Comparison of ENCODE assay signal across 17 cellular contexts in genomic region chr19:5026706-5027273, GRCh38. TPM values are rescaled to one million over a fixed set of nuclear protein-coding genes. Genes with fewer than 3 reads are reported as not detected.
A peak's percentile ranks its signal among the peaks of the same experiment; 100 is the strongest.
DNase-seq lines count a peak whose midpoint lies in the region; ATAC-seq and TF ChIP-seq lines count a peak whose summit lies in the region.
"Had no signal": no experiment of that assay in that cellular context is flagged by ENCODE, and none has a peak within 500 bp of the region (broad histone marks: within the 10 kb centered on the region; RNA-seq: fewer than 3 reads in every experiment).

No MANE protein-coding gene starts in this region.

- no peaks in the 10 kb centered on the region for H3K9me2 ChIP-seq in HCT116 (ENCODE audit: insufficient read depth)

- RAD21 ChIA-PET in HCT116 (lab: Charles Lee; ENCODE audit: low non-redundant PET in 1 of 2, low total read pairs in 2 of 2, uncharacterized antibody in 2 of 2, unreplicated experiment in 2 of 2) = no interaction called here

- in situ Hi-C loops in brain microvascular endothelial cell (cut with HindIII; ENCODE audit: low pct_ligation_motif_present, low sequenced_read_pairs) (no loop called here), G401 (cut with HindIII; ENCODE audit: low sequenced_read_pairs) (no loop called here)

- no peak for TF ChIP-seq POLR2A in HCT116 (IDR thresholded peaks at IDR 0.05; ENCODE audit: borderline replicate concordance, extremely low read depth, insufficient read depth, insufficient read length)

- intact Hi-C loops in A673 (cut with micrococcal nuclease; ENCODE audit: unreplicated experiment) (no loop called here), HCT116 (cut with micrococcal nuclease) (no loop called here)

- H3K9ac ChIP-seq in HCT116 (ENCODE audit: low read length) = no peak overlapping the region

- no peak overlapping the region for H3K4me3 Mint-ChIP-seq in T-helper 2 cell treated with Interferon-gamma antibody and Interleukin-4, amounts not matched to agents 5 μg/mL and 100 μg/mL, for 36 hours
- H3K4me3 Mint-ChIP-seq: immature natural killer cell; natural killer cell treated with Interleukin-12 subunit alpha and Interleukin-12 subunit beta and Interleukin-15 and Interleukin-18, amount 100 ng/mL, for 72 hours; T-helper 17 cell had no signal

- no peak for TF ChIP-seq RAD21 in HCT116 (IDR thresholded peaks at IDR 0.05; ENCODE audit: low read depth)

- no TSS peak for BruUV-seq in A673 (replicated peaks; lab: Mats Ljungman, UMichigan)
- no TSS peak for BruUV-seq in HCT116 (replicated peaks; lab: Mats Ljungman, UMichigan)

- H4K20me1 ChIP-seq in HCT116 (ENCODE audit: insufficient read depth) = no peaks in the 10 kb centered on the region

- H3K27me3 ChIP-seq in A673 (replicated peaks; ENCODE audit: insufficient read depth, low read depth, low read length, poor library complexity) = no peaks in the 10 kb centered on the region
- H3K27me3 ChIP-seq in HCT116 (ENCODE audit: insufficient read depth, low read length) = no peaks in the 10 kb centered on the region
- H3K27me3 ChIP-seq in brain microvascular endothelial cell (replicated peaks) = no peaks in the 10 kb centered on the region
- H3K27me3 ChIP-seq: adrenal gland had no signal

- peaks cover 2% of the 10 kb centered on the region for H3K4me1 Mint-ChIP-seq in T-helper 2 cell treated with Interferon-gamma antibody and Interleukin-4, amounts not matched to agents 5 μg/mL and 100 μg/mL, for 36 hours (ENCODE audit: low read depth)

- H2AFZ ChIP-seq in HCT116 (ENCODE audit: low read depth, low read length, poor library complexity, severe bottlenecking) = no peak overlapping the region

- DNase-seq in A673 (ENCODE audit: low spot score) (no peak), HCT116 (ENCODE audit: low read depth, low spot score) (no peak), brain microvascular endothelial cell (no peak), left lobe of liver (ENCODE audit: low spot score) (peak; percentile 43), G401 (ENCODE audit: low spot score) (no peak)
- no peak for DNase-seq in T-helper 2 cell treated with Interferon-gamma antibody and Interleukin-4, amounts not matched to agents 5 μg/mL and 100 μg/mL, for 36 hours (ENCODE audit: low spot score)
- DNase-seq: adrenal gland, HCEC 1CT, immature natural killer cell, NCI-H1092, retina, T-helper 17 cell had no signal

- no peaks in the 10 kb centered on the region for H3K9me3 ChIP-seq in A673 (ENCODE audit: low read depth, low read length, poor library complexity, severe bottlenecking)
- no peaks in the 10 kb centered on the region for H3K9me3 ChIP-seq in HCT116 (ENCODE audit: control insufficient read depth in 1 of 2, insufficient read depth in 1 of 2, low read depth in 1 of 2, low read length in 2 of 2)
- H3K9me3 ChIP-seq: adrenal gland had no signal

- H3K27ac ChIP-seq in A673 (ENCODE audit: low read depth, low read length, poor library complexity, severe bottlenecking) = no peak overlapping the region
- no peak overlapping the region for H3K27ac ChIP-seq in HCT116 (ENCODE audit: low read depth, low read length)
- no peak overlapping the region for H3K27ac ChIP-seq in brain microvascular endothelial cell
- H3K27ac ChIP-seq: adrenal gland had no signal

- H3K9me3 Mint-ChIP-seq in T-helper 2 cell treated with Interferon-gamma antibody and Interleukin-4, amounts not matched to agents 5 μg/mL and 100 μg/mL, for 36 hours = no peaks in the 10 kb centered on the region
- H3K9me3 Mint-ChIP-seq: activated T-helper 2 cell treated with anti-CD3 and anti-CD28 coated beads, Interferon-gamma antibody, Interleukin-2, Interleukin-4, amounts not matched to agents 10 μg/mL and 5 μg/mL and 100 μg/mL, durations not matched to agents 14 hours and 24 hours and 36 hours; natural killer cell treated with Interleukin-12 subunit alpha and Interleukin-12 subunit beta and Interleukin-15 and Interleukin-18, amount 100 ng/mL, for 72 hours had no signal

- H3K79me2 ChIP-seq in HCT116 (ENCODE audit: insufficient read depth, low read length) = peaks cover 17% of the 10 kb centered on the region; the same call in 1 of the 2 replicates

- CTCF ChIA-PET in A673 (lab: Charles Lee) = interaction anchor here (0.6 to 1.3 kb wide), 2 partner anchors 25 to 160 kb away, joined by 3 to 4 read pairs; partner anchors contain the start of gene PLIN3
- CTCF ChIA-PET in HCT116 (lab: Charles Lee) = interaction anchor here (1.2 to 3.4 kb wide), 4 partner anchors 11 to 217 kb away, joined by 3 to 13 read pairs (median 4); no protein-coding TSS in a partner anchor

- H3K36me3 ChIP-seq in A673 (ENCODE audit: insufficient read depth, low read length, poor library complexity, severe bottlenecking) (no peaks in the 10 kb centered on the region), HCT116 (ENCODE audit: control insufficient read depth in 1 of 2, insufficient read depth in 2 of 2, low read length in 2 of 2) (no peaks in the 10 kb centered on the region), brain microvascular endothelial cell (replicated peaks) (no peaks in the 10 kb centered on the region)
- H3K36me3 ChIP-seq: adrenal gland had no signal

- no peak overlapping the region for H3K4me2 ChIP-seq in HCT116 (ENCODE audit: low read length)

- H3K36me3 Mint-ChIP-seq in T-helper 2 cell treated with Interferon-gamma antibody and Interleukin-4, amounts not matched to agents 5 μg/mL and 100 μg/mL, for 36 hours (ENCODE audit: low read depth) = no peaks in the 10 kb centered on the region
- H3K36me3 Mint-ChIP-seq: immature natural killer cell; natural killer cell treated with Interleukin-12 subunit alpha and Interleukin-12 subunit beta and Interleukin-15 and Interleukin-18, amount 100 ng/mL, for 72 hours had no signal

- no peaks in the 10 kb centered on the region for H3K27me3 Mint-ChIP-seq in T-helper 2 cell treated with Interferon-gamma antibody and Interleukin-4, amounts not matched to agents 5 μg/mL and 100 μg/mL, for 36 hours (ENCODE audit: low read depth)
- H3K27me3 Mint-ChIP-seq: natural killer cell treated with Interleukin-12 subunit alpha and Interleukin-12 subunit beta and Interleukin-15 and Interleukin-18, amount 100 ng/mL, for 72 hours; T-helper 17 cell had no signal

- H3K27ac Mint-ChIP-seq in T-helper 2 cell treated with Interferon-gamma antibody and Interleukin-4, amounts not matched to agents 5 μg/mL and 100 μg/mL, for 36 hours = no peak overlapping the region
- H3K27ac Mint-ChIP-seq: activated T-helper 2 cell treated with anti-CD3 and anti-CD28 coated beads, Interferon-gamma antibody, Interleukin-2, Interleukin-4, amounts not matched to agents 10 μg/mL and 5 μg/mL and 100 μg/mL, durations not matched to agents 14 hours and 24 hours and 36 hours; immature natural killer cell; natural killer cell treated with Interleukin-12 subunit alpha and Interleukin-12 subunit beta and Interleukin-15 and Interleukin-18, amount 100 ng/mL, for 72 hours had no signal

- POLR2A ChIA-PET in A673 (lab: Charles Lee; ENCODE audit: low non-redundant PET) = no interaction called here
- POLR2A ChIA-PET in HCT116 (lab: Charles Lee) = no interaction called here

- peaks cover 18% of the 10 kb centered on the region for H3K4me1 ChIP-seq in A673 (ENCODE audit: insufficient read depth, low read length, poor library complexity, severe bottlenecking)
- peaks cover 3 to 25% of the 10 kb centered on the region in 2 experiments for H3K4me1 ChIP-seq in HCT116 (ENCODE audit: control insufficient read depth in 1 of 2, insufficient read depth in 2 of 2, low read length in 2 of 2)

- no peak overlapping the region for H3K4me3 ChIP-seq in A673 (ENCODE audit: low read depth, low read length, poor library complexity, severe bottlenecking)
- H3K4me3 ChIP-seq in HCT116 (replicated peaks in 1 of 2; ENCODE audit: low read depth in 1 of 2, low read length in 2 of 2) = no peak overlapping the region
- H3K4me3 ChIP-seq in brain microvascular endothelial cell (ENCODE audit: low read depth, low read length) = no peak overlapping the region
- H3K4me3 ChIP-seq: adrenal gland had no signal

- ATAC-seq in HCT116 = no peak
- ATAC-seq in left lobe of liver = no peak
- no peak for ATAC-seq in GM19397 (IDR thresholded peaks at IDR 0.05; ENCODE audit: unreplicated experiment)
- no peak for ATAC-seq in GM19467 (IDR thresholded peaks at IDR 0.05; ENCODE audit: unreplicated experiment)
- ATAC-seq: activated CD4-positive, CD25-positive, alpha-beta regulatory T cell treated with anti-CD3 and anti-CD28 coated beads, Interleukin-2, amount 50 U/mL, for 24 hours; natural killer cell treated with Interleukin-12 subunit alpha and Interleukin-12 subunit beta and Interleukin-15 and Interleukin-18, amount 100 ng/mL, for 72 hours; T-helper 17 cell had no signal

- TF ChIP-seq CTCF in A673 (conservative IDR thresholded peaks at IDR 0.05; ENCODE audit: low read depth, low read length) (peak; percentile 39; the same call in 1 of the 2 replicates), HCT116 (IDR thresholded peaks at IDR 0.05 in 2 of 3, conservative IDR thresholded peaks at IDR 0.05 in 1 of 3; ENCODE audit: borderline replicate concordance in 1 of 3, insufficient read depth in 1 of 3, low read depth in 2 of 3, low read length in 2 of 3) (peak in 2 of 3 experiments; percentile 9 to 13; a peak in 1 of 6 replicates), brain microvascular endothelial cell (IDR thresholded peaks at IDR 0.05; ENCODE audit: low read depth, low read length, missing control alignments) (peak; percentile 53)

TF ChIP-seq in HCT116, 20 proteins besides CTCF, POLR2A, EP300 and RAD21 (continues in another document):
- TF ChIP-seq EGR1 (IDR thresholded peaks at IDR 0.05; ENCODE audit: low read depth) (no peak), POLR2AphosphoS5 (IDR thresholded peaks at IDR 0.05; ENCODE audit: low read depth, low read length) (no peak), EZH2phosphoT487 (IDR thresholded peaks at IDR 0.05; ENCODE audit: borderline replicate concordance) (no peak), CBX3 (IDR thresholded peaks at IDR 0.05; ENCODE audit: low read depth) (no peak), CEBPB (IDR thresholded peaks at IDR 0.05; ENCODE audit: low read depth) (no peak), ELF1 (IDR thresholded peaks at IDR 0.05; ENCODE audit: borderline replicate concordance, low read depth) (no peak), EZH2 (IDR thresholded peaks at IDR 0.05) (no peak), ZNF274 (IDR thresholded peaks at IDR 0.05; ENCODE audit: low read depth, low read length) (no peak)

RNA-seq across cellular contexts. Expression of gene KDM4B, which starts 57.9 kb away (rescaled TPM):
- total RNA-seq in A673 (2021) (30.0 and 34.8 TPM in 2 replicates), HCT116 (2021; ENCODE audit: unreplicated experiment) (35.9 TPM), left lobe of liver (38.1 TPM)
- polyA plus RNA-seq in HCT116 (2012) = 27.3 and 29.2 TPM in 2 replicates
- 15.5 and 19.3 TPM in 2 replicates for total RNA-seq in G401 (2014; rRNA removed; shearing (Covaris generic))
